Comparison of ENCODE assay signal across 12 cellular contexts in genomic region chr9:118577121-118577520, GRCh38.
A peak's percentile ranks its signal among the peaks of the same experiment; 100 is the strongest.
DNase-seq lines count a peak whose midpoint lies in the region; ATAC-seq, FAIRE-seq and TF ChIP-seq lines count a peak whose summit lies in the region.
"Had no signal": no experiment of that assay in that cellular context is flagged by ENCODE, and none has a peak within 500 bp of the region (broad histone marks: within the 10 kb centered on the region; RNA-seq: fewer than 3 reads in every experiment).

No MANE protein-coding gene starts in this region.

- no peak for ATAC-seq in omental fat pad (ENCODE audit: low FRiP score)

- no peaks in the 10 kb centered on the region for H3K4me1 ChIP-seq in H9 (ENCODE audit: insufficient read depth, low read length)
- H3K4me1 ChIP-seq: Peyer's patch, sigmoid colon, suprapubic skin had no signal

- no peaks in the 10 kb centered on the region for H4K20me1 ChIP-seq in H9 (ENCODE audit: control insufficient read depth, insufficient read depth, insufficient read length)

- H3K27me3 Mint-ChIP-seq in H9 (ENCODE audit: low read depth): no peaks in the 10 kb centered on the region

- H3K79me2 ChIP-seq in H9 (ENCODE audit: insufficient read depth, low read length): no peaks in the 10 kb centered on the region

- H2BK20ac ChIP-seq in H9 (ENCODE audit: low read depth, low read length, poor library complexity, severe bottlenecking): no peak overlapping the region

- H2AK5ac ChIP-seq in H9 (ENCODE audit: insufficient read length, low read length): no peak overlapping the region

- H3K56ac ChIP-seq in H9 (ENCODE audit: insufficient read length, low read depth, low read length): no peak overlapping the region

- no peak overlapping the region for H3K4me2 ChIP-seq in H9 (ENCODE audit: insufficient read depth, insufficient read length, low read length)

- H3K9me3 Mint-ChIP-seq in H9: peaks cover 20 to 21% of the 10 kb centered on the region in 2 experiments; a peak in 4 of 5 replicates

- TF ChIP-seq CTCF in astrocyte of the spinal cord (IDR thresholded peaks at IDR 0.05; ENCODE audit: low read depth, low read length) (no peak), H9 (conservative IDR thresholded peaks at IDR 0.05) (no peak), omental fat pad (IDR thresholded peaks at IDR 0.05) (no peak)

- no peak overlapping the region for H3K18ac ChIP-seq in H9 (ENCODE audit: insufficient read length, low read depth, low read length)

- in situ Hi-C loops in astrocyte of the spinal cord (cut with HindIII; ENCODE audit: low sequenced_read_pairs): no loop called here

- no peak overlapping the region for H2AFZ ChIP-seq in H9 (ENCODE audit: low read length)

- H3K27ac Mint-ChIP-seq in H9: no peak overlapping the region

- H3K27ac ChIP-seq in H9 (ENCODE audit: insufficient read length, low read depth, low read length): no peak overlapping the region
- H3K27ac ChIP-seq: Peyer's patch, sigmoid colon, suprapubic skin had no signal

- no peak overlapping the region for H3K14ac ChIP-seq in H9 (ENCODE audit: insufficient read depth, low read length)

- no peak overlapping the region for H3K4me3 Mint-ChIP-seq in H9

- H2BK5ac ChIP-seq in H9 (ENCODE audit: insufficient read length, low read length): no peak overlapping the region

- DNase-seq in HT1080 (ENCODE audit: low read depth) (peak; percentile 68), astrocyte of the spinal cord (ENCODE audit: low read depth, low spot score) (peak; percentile 84), frontal cortex (ENCODE audit: low spot score in 2 of 2) (no peak), urothelium cell line (ENCODE audit: low spot score) (peak; percentile 12), germinal center (ENCODE audit: low spot score) (no peak), H9 (no peak), omental fat pad (ENCODE audit: low spot score) (no peak)
- DNase-seq: NCI-H446 treated with DMSO at 0.1 percent for 48 hours, Peyer's patch, sigmoid colon had no signal

- H3K4ac ChIP-seq in H9 (ENCODE audit: low read depth, low read length): no peak overlapping the region

- H4K5ac ChIP-seq in H9 (ENCODE audit: insufficient read length, low read depth, low read length): no peak overlapping the region

- H3K4me3 ChIP-seq in astrocyte of the spinal cord (ENCODE audit: low read depth, low read length): no peak overlapping the region
- H3K4me3 ChIP-seq: Peyer's patch, sigmoid colon, suprapubic skin had no signal

- no peak overlapping the region for H4K91ac ChIP-seq in H9 (ENCODE audit: insufficient read length, low read depth, low read length)

- H3K9ac ChIP-seq in H9 (ENCODE audit: extremely low read depth, insufficient read length, low read length): no peak overlapping the region

- peak; percentile 69 for FAIRE-seq in frontal cortex (lab: Jason Lieb, UNC)
- FAIRE-seq in urothelium cell line (lab: Jason Lieb, UNC): no peak
- FAIRE-seq: D721Med had no signal

- no CpG with 5 or more reads among the region's 1 CpG for WGBS in H9 (ENCODE audit: extremely low coverage, insufficient read length, low lambda C conversion rate)

- no peaks in the 10 kb centered on the region for H3K79me1 ChIP-seq in H9 (ENCODE audit: insufficient read depth, low read depth, low read length, poor library complexity, severe bottlenecking)

- no peak overlapping the region for H3T11ph ChIP-seq in H9 (ENCODE audit: low read length)

- H3K36me3 Mint-ChIP-seq in H9 (ENCODE audit: insufficient read depth in 1 of 3, low read depth in 3 of 3): 0 out of 7 replicates have a peak, but pooled peaks cover 0 to 12% (median 0%) of the 10 kb centered on the region in 3 experiments

- no peak overlapping the region for H2BK120ac ChIP-seq in H9 (ENCODE audit: low read depth, low read length, poor library complexity, severe bottlenecking)

- H3K23ac ChIP-seq in H9 (ENCODE audit: insufficient read length, low read depth, low read length): no peak overlapping the region

- no peaks in the 10 kb centered on the region for H3K27me3 ChIP-seq in H9 (ENCODE audit: insufficient read depth, low read length)
- H3K27me3 ChIP-seq: Peyer's patch, sigmoid colon, suprapubic skin had no signal

- no peaks in the 10 kb centered on the region for H3K4me1 Mint-ChIP-seq in H9

- H2BK12ac ChIP-seq in H9 (ENCODE audit: insufficient read length, low read depth, low read length): no peak overlapping the region

- no peaks in the 10 kb centered on the region for H3K23me2 ChIP-seq in H9 (ENCODE audit: insufficient read length, low read depth, low read length, poor library complexity, severe bottlenecking)

- H4K8ac ChIP-seq in H9 (replicated peaks; ENCODE audit: insufficient read length, low read depth, low read length): no peak overlapping the region

- no peak overlapping the region for H2BK15ac ChIP-seq in H9 (ENCODE audit: low read depth, low read length)

- no peaks in the 10 kb centered on the region for H3K9me3 ChIP-seq in H9 (ENCODE audit: control insufficient read depth, low read depth, low read length)
- H3K9me3 ChIP-seq: Peyer's patch, sigmoid colon, suprapubic skin had no signal

Comparison
In these comparisons a context has a peak if more than half of its experiments do, and no peak if none do; other contexts are left out.
1. DNase-seq: peak in HT1080 (single experiment), astrocyte of the spinal cord (single experiment) and urothelium cell line (single experiment); none in frontal cortex (0 of 2), germinal center (single experiment), H9 (single experiment) and omental fat pad (single experiment).